In genomic region chr14:32201196-32201815, GRCh38 we compare ENCODE assay signal across 8 cellular contexts. TPM values are rescaled to one million over a fixed set of nuclear protein-coding genes. Genes with fewer than 3 reads are reported as not detected.
A peak's percentile ranks its signal among the peaks of the same experiment; 100 is the strongest.
DNase-seq lines count a peak whose midpoint lies in the region; TF ChIP-seq lines count a peak whose summit lies in the region.

No MANE protein-coding gene starts in this region.

- H3K27me3 ChIP-seq in hepatocyte (no peaks in the 10 kb centered on the region), vagina (no peaks in the 10 kb centered on the region)

- H3K9me2 ChIP-seq in hepatocyte (replicated peaks; ENCODE audit: insufficient read depth), result no peaks in the 10 kb centered on the region

- no peaks in the 10 kb centered on the region for H4K20me1 ChIP-seq in hepatocyte (ENCODE audit: insufficient read depth, poor library complexity, severe bottlenecking)

- peak overlapping the region; percentile 86 for H3K4me2 ChIP-seq in hepatocyte

- H3K27ac ChIP-seq in angular gyrus (ENCODE audit: low read depth, low read length), result peak overlapping the region; percentile 90
- H3K27ac ChIP-seq in hepatocyte, result peak overlapping the region; percentile 98
- peak overlapping the region; percentile 80 for H3K27ac ChIP-seq in vagina

- no peaks in the 10 kb centered on the region for H3K79me2 ChIP-seq in hepatocyte

- no peaks in the 10 kb centered on the region for H3K9me3 ChIP-seq in ES-I3 (ENCODE audit: control insufficient read depth, insufficient read depth, low read length)
- H3K9me3 ChIP-seq in hepatocyte (ENCODE audit: low read depth), result no peaks in the 10 kb centered on the region
- H3K9me3 ChIP-seq in vagina, result no peaks in the 10 kb centered on the region

- TF ChIP-seq CTCF in HFF-Myc (IDR thresholded peaks at IDR 0.05; ENCODE audit: low read depth, low read length, missing control alignments), result no peak
- TF ChIP-seq CTCF in NB4 (IDR thresholded peaks at IDR 0.05; ENCODE audit: low read depth, low read length), result no peak
- no peak for TF ChIP-seq CTCF in hepatocyte (IDR thresholded peaks at IDR 0.05; ENCODE audit: poor library complexity)
- TF ChIP-seq CTCF in vagina (IDR thresholded peaks at IDR 0.05), result peak in 1 of 3 experiments; percentile 9

- no peaks in the 10 kb centered on the region for H3K36me3 ChIP-seq in ES-I3 (ENCODE audit: insufficient read depth, low read length)
- no peaks in the 10 kb centered on the region for H3K36me3 ChIP-seq in hepatocyte (replicated peaks; ENCODE audit: insufficient read depth, low read depth)
- no peaks in the 10 kb centered on the region for H3K36me3 ChIP-seq in vagina

- 2% methylated on average over 46 of the region's 46 CpGs for WGBS in hepatocyte (ENCODE audit: low lambda C conversion rate, missing lambda C conversion rate)

- peak overlapping the region; percentile 85 for H3K9ac ChIP-seq in ES-I3 (ENCODE audit: low read depth, low read length)

- intact Hi-C loops in vagina (cut with DNase I), result loop anchor here (10.0 kb wide), 1 partner anchor 207 kb away; no protein-coding TSS in a partner anchor

- peak overlapping the region; percentile 88 for H2AFZ ChIP-seq in hepatocyte

- no peak for DNase-seq in HFF-Myc (ENCODE audit: extremely low read depth, low read depth)
- DNase-seq in NB4 (ENCODE audit: low read depth), result peak; percentile 65
- peak; percentile 94 for DNase-seq in SW480 (ENCODE audit: low spot score)
- DNase-seq in hepatocyte (ENCODE audit: low spot score), result peak; percentile 96
- DNase-seq in renal cortical epithelial cell (ENCODE audit: low read depth), result peak; percentile 54
- DNase-seq in vagina (ENCODE audit: extremely low spot score in 2 of 2), result peak in 1 of 2 donors; percentile 91

- H3K4me3 ChIP-seq in HFF-Myc (replicated peaks; ENCODE audit: low read depth, low read length) (peak overlapping the region; percentile 68), NB4 (ENCODE audit: low read depth, low read length) (peak overlapping the region; percentile 70), hepatocyte (peak overlapping the region; percentile 65), vagina (peak overlapping the region; percentile 63 to 69)

- no peak for TF ChIP-seq POLR2A in NB4 (IDR thresholded peaks at IDR 0.05; ENCODE audit: extremely low read depth, insufficient read length)
- TF ChIP-seq POLR2A in vagina (IDR thresholded peaks at IDR 0.05), result no peak

- H3K4me1 ChIP-seq in ES-I3 (ENCODE audit: insufficient read depth, low read length) (0 out of 2 replicates have a peak, but pooled peaks cover 6% of the 10 kb centered on the region), hepatocyte (ENCODE audit: insufficient read depth) (peaks cover 5% of the 10 kb centered on the region), vagina (peaks cover 15% of the 10 kb centered on the region)

RNA-seq across cellular contexts. Expression of gene RNU6-7, which starts 0.5 kb away (rescaled TPM):
- total RNA-seq in hepatocyte, result not detected in 2 replicates
- not detected in 2 replicates for polyA plus RNA-seq in hepatocyte
- total RNA-seq in renal cortical epithelial cell, result not detected in 2 replicates
- not detected for total RNA-seq in vagina

RNA-seq across cellular contexts. Expression of gene RNU6-8, which starts 1.8 kb away (rescaled TPM):
- total RNA-seq in hepatocyte (not detected in 2 replicates), renal cortical epithelial cell (not detected in 2 replicates), vagina (not detected)
- not detected in 2 replicates for polyA plus RNA-seq in hepatocyte
